8 cellular contexts compared by ENCODE assay signal in genomic region chr4:119627267-119628190, GRCh38. TPM values are rescaled to one million over a fixed set of nuclear protein-coding genes. Genes with fewer than 3 reads are reported as not detected.
DNase-seq lines count a peak whose midpoint lies in the region; ATAC-seq and TF ChIP-seq lines count a peak whose summit lies in the region.

No MANE protein-coding gene starts in this region.

- H3K4me1 ChIP-seq in ACC112 (ENCODE audit: control insufficient read depth, insufficient read depth, low read length, unreplicated experiment) = peaks cover 21% of the 10 kb centered on the region

- ATAC-seq in GM18505 (IDR thresholded peaks at IDR 0.05; ENCODE audit: unreplicated experiment) (peak; percentile 54), HG02970 (IDR thresholded peaks at IDR 0.05; ENCODE audit: low FRiP score, unreplicated experiment) (peak; percentile 57)
- peak; percentile 73 for ATAC-seq in stimulated activated effector memory CD8-positive, alpha-beta T cell treated with anti-CD3 and anti-CD28 coated beads, Interleukin-12 subunit alpha, Interleukin-12 subunit beta, amount 100 ng/mL, for 72 hours

- H3K4me1 Mint-ChIP-seq in stimulated activated effector memory CD8-positive, alpha-beta T cell treated with anti-CD3 and anti-CD28 coated beads, Interleukin-12 subunit alpha, Interleukin-12 subunit beta, amount 100 ng/mL, for 72 hours = peaks cover 21% of the 10 kb centered on the region

- H3K36me3 Mint-ChIP-seq in stimulated activated effector memory CD8-positive, alpha-beta T cell treated with anti-CD3 and anti-CD28 coated beads, Interleukin-12 subunit alpha, Interleukin-12 subunit beta, amount 100 ng/mL, for 72 hours = no peaks in the 10 kb centered on the region

- H3K4me3 Mint-ChIP-seq in stimulated activated effector memory CD8-positive, alpha-beta T cell treated with anti-CD3 and anti-CD28 coated beads, Interleukin-12 subunit alpha, Interleukin-12 subunit beta, amount 100 ng/mL, for 72 hours = peak overlapping the region; percentile 89

- H2AFZ ChIP-seq in ACC112 (ENCODE audit: low read length, unreplicated experiment) = peak overlapping the region; percentile 100

- no peaks in the 10 kb centered on the region for H3K9me3 Mint-ChIP-seq in stimulated activated effector memory CD8-positive, alpha-beta T cell treated with anti-CD3 and anti-CD28 coated beads, Interleukin-12 subunit alpha, Interleukin-12 subunit beta, amount 100 ng/mL, for 72 hours

- no peaks in the 10 kb centered on the region for H3K36me3 ChIP-seq in ACC112 (ENCODE audit: insufficient read depth, low read length)

- H3K27ac Mint-ChIP-seq in stimulated activated effector memory CD8-positive, alpha-beta T cell treated with anti-CD3 and anti-CD28 coated beads, Interleukin-12 subunit alpha, Interleukin-12 subunit beta, amount 100 ng/mL, for 72 hours = no peak overlapping the region

- H3K4me3 ChIP-seq in ACC112 (ENCODE audit: low read depth, low read length) = peak overlapping the region; percentile 97

- H3K27ac ChIP-seq in ACC112 (ENCODE audit: low read depth, low read length) = no peak overlapping the region

- DNase-seq in NCI-H69 (lab: John Stamatoyannopoulos, UW) (peak; percentile 85), erythroblast (lab: John Stamatoyannopoulos, UW) (peak; percentile 39 to 67), mucosa of gallbladder (ENCODE audit: low spot score) (peak; percentile 36)
- DNase-seq in activated T-cell treated with anti-CD3 and anti-CD28 coated beads, Interleukin-2, amount 50 U/mL, for 1 hour = peak; percentile 70
- DNase-seq in stimulated activated effector memory CD8-positive, alpha-beta T cell treated with anti-CD3 and anti-CD28 coated beads, Interleukin-12 subunit alpha, Interleukin-12 subunit beta, amount 100 ng/mL, for 72 hours (ENCODE audit: low spot score in 2 of 2) = peak; percentile 56 to 78

- no peaks in the 10 kb centered on the region for H3K27me3 ChIP-seq in ACC112 (ENCODE audit: insufficient read depth, low read length)

- no peaks in the 10 kb centered on the region for H3K79me2 ChIP-seq in ACC112 (ENCODE audit: control insufficient read depth, insufficient read depth, low read length, unreplicated experiment)

- TF ChIP-seq POLR2A in GM18505 (IDR thresholded peaks at IDR 0.05; ENCODE audit: borderline replicate concordance, extremely low read depth, insufficient read depth, insufficient read length) = no peak
- TF ChIP-seq POLR2A in erythroblast (IDR thresholded peaks at IDR 0.05; ENCODE audit: low read length) = no peak

RNA-seq across cellular contexts. Expression of gene PDE5A, which starts 1.1 kb away (rescaled TPM):
- 29.7 TPM for total RNA-seq in mucosa of gallbladder
